Comparison of ENCODE assay signal across 20 cellular contexts in genomic region chr16:49928176-49928892, GRCh38.
"Had no signal": no experiment of that assay in that cellular context is flagged by ENCODE, and none has a peak within 500 bp of the region (broad histone marks: within the 10 kb centered on the region; RNA-seq: fewer than 3 reads in every experiment).

No MANE protein-coding gene starts in this region.

- H3K27ac ChIP-seq: prostate gland had no signal

- H3K4me1 ChIP-seq: prostate gland had no signal

- DNase-seq: activated CD4-positive, alpha-beta T cell treated with anti-CD3 and anti-CD28 coated beads for 4 hours; activated CD8-positive, alpha-beta T cell treated with anti-CD3 and anti-CD28 coated beads for 36 hours; activated gamma-delta T cell treated with Interleukin-2 at 50 U/mL for 16 hours; activated T-cell treated with anti-CD3 and anti-CD28 coated beads, Interleukin-2, amount 50 U/mL, for 4 hours; amniotic stem cell; central memory CD4-positive, alpha-beta T cell; cortex of kidney; effector memory CD4-positive, alpha-beta T cell; foreskin melanocyte; left cardiac atrium; mucosa of descending colon; naive thymus-derived CD4-positive, alpha-beta T cell; nucleus accumbens; stimulated activated CD4-positive, alpha-beta T cell treated with anti-CD3 and anti-CD28 coated beads, Interleukin-12 subunit alpha, Interleukin-12 subunit beta, amount 100 ng/mL, for 4 hours; stimulated activated CD4-positive, alpha-beta T cell treated with anti-CD3 and anti-CD28 coated beads, Interleukin-2, amount 100 ng/mL, for 24 hours; T-helper 17 cell had no signal

- H3K9me3 Mint-ChIP-seq: activated CD8-positive, alpha-beta T cell treated with anti-CD3 and anti-CD28 coated beads for 36 hours; activated T-cell treated with anti-CD3 and anti-CD28 coated beads, Interleukin-2, amount 50 U/mL, for 4 hours; naive thymus-derived CD4-positive, alpha-beta T cell; stimulated activated memory B cell treated with anti-CD40 and anti-IgM and Interleukin-4, amounts not matched to agents 10 μg/mL and 1 μg/mL and 100 μg/mL, for 72 hours had no signal

- H3K27ac Mint-ChIP-seq: activated CD8-positive, alpha-beta T cell treated with anti-CD3 and anti-CD28 coated beads for 36 hours; activated naive CD8-positive, alpha-beta T cell; naive thymus-derived CD4-positive, alpha-beta T cell; stimulated activated memory B cell treated with anti-CD40 and anti-IgM and Interleukin-4, amounts not matched to agents 10 μg/mL and 1 μg/mL and 100 μg/mL, for 72 hours; T-helper 17 cell; WTC11 had no signal

- H3K4me3 ChIP-seq: mucosa of descending colon, prostate gland had no signal

- H3K9me3 ChIP-seq: mucosa of descending colon, prostate gland had no signal

- H3K36me3 ChIP-seq: prostate gland had no signal

- H3K4me3 Mint-ChIP-seq: activated CD8-positive, alpha-beta T cell treated with anti-CD3 and anti-CD28 coated beads for 36 hours; activated naive CD8-positive, alpha-beta T cell; activated T-cell treated with anti-CD3 and anti-CD28 coated beads, Interleukin-2, amount 50 U/mL, for 4 hours; naive thymus-derived CD4-positive, alpha-beta T cell; stimulated activated memory B cell treated with anti-CD40 and anti-IgM and Interleukin-4, amounts not matched to agents 10 μg/mL and 1 μg/mL and 100 μg/mL, for 72 hours; T-helper 17 cell; WTC11 had no signal

- H3K4me1 Mint-ChIP-seq: naive thymus-derived CD4-positive, alpha-beta T cell; stimulated activated memory B cell treated with anti-CD40 and anti-IgM and Interleukin-4, amounts not matched to agents 10 μg/mL and 1 μg/mL and 100 μg/mL, for 72 hours had no signal

- ATAC-seq: activated CD8-positive, alpha-beta T cell treated with anti-CD3 and anti-CD28 coated beads for 36 hours; activated T-cell treated with anti-CD3 and anti-CD28 coated beads, Interleukin-2, amount 50 U/mL, for 4 hours; mucosa of descending colon; naive thymus-derived CD4-positive, alpha-beta T cell; T-helper 17 cell; WTC11 had no signal

- H3K36me3 Mint-ChIP-seq: activated naive CD8-positive, alpha-beta T cell; naive thymus-derived CD4-positive, alpha-beta T cell; stimulated activated memory B cell treated with anti-CD40 and anti-IgM and Interleukin-4, amounts not matched to agents 10 μg/mL and 1 μg/mL and 100 μg/mL, for 72 hours; WTC11 had no signal
